In genomic region chr4:86498560-86499166, GRCh38 we compare ENCODE assay signal across 8 cellular contexts.
DNase-seq lines count a peak whose midpoint lies in the region; ATAC-seq and TF ChIP-seq lines count a peak whose summit lies in the region.

No MANE protein-coding gene starts in this region.

- no peak overlapping the region for H2AK5ac ChIP-seq in H9 (ENCODE audit: insufficient read length, low read length)

- no peak overlapping the region for H3K56ac ChIP-seq in H9 (ENCODE audit: insufficient read length, low read depth, low read length)

- DNase-seq in activated naive CD4-positive, alpha-beta T cell treated with anti-CD3 and anti-CD28 coated beads, Interleukin-2, amount 50 U/mL, for 72 hours (ENCODE audit: low spot score in 2 of 2) = no peak
- DNase-seq in activated naive CD4-positive, alpha-beta T cell treated with anti-CD3 and anti-CD28 coated beads, Interleukin-2, amount 50 U/mL, for 16 hours = no peak
- DNase-seq in H9 (no peak), RKO (ENCODE audit: low spot score) (peak; percentile 70), endodermal cell (no peak), middle frontal gyrus (ENCODE audit: extremely low spot score, low spot score) (peak; percentile 44)

- WGBS in H9 (ENCODE audit: extremely low coverage, insufficient read length, low lambda C conversion rate) = no CpG with 5 or more reads among the region's 4 CpGs
- WGBS in endodermal cell (ENCODE audit: insufficient coverage in 1 of 2, insufficient read length in 1 of 2), 2 experiments = 5% methylated on average over 3 of the region's 4 CpGs; no CpG with 5 or more reads in 1 of the 2 experiments

- H3K36me3 Mint-ChIP-seq in activated naive CD4-positive, alpha-beta T cell treated with anti-CD3 and anti-CD28 coated beads, Interleukin-2, amount 50 U/mL, for 72 hours = no peaks in the 10 kb centered on the region
- H3K36me3 Mint-ChIP-seq in H9 (ENCODE audit: insufficient read depth in 1 of 3, low read depth in 3 of 3) (peaks cover 5% of the 10 kb centered on the region in 3 experiments; a peak in 6 of 7 replicates), endodermal cell (ENCODE audit: low read depth) (peaks cover 5% of the 10 kb centered on the region)

- H3K4ac ChIP-seq in H9 (ENCODE audit: low read depth, low read length) = no peak overlapping the region

- no peaks in the 10 kb centered on the region for H3K27me3 Mint-ChIP-seq in H9 (ENCODE audit: low read depth)
- H3K27me3 Mint-ChIP-seq in endodermal cell (ENCODE audit: insufficient read depth) = peaks cover 2% of the 10 kb centered on the region

- H3K4me1 Mint-ChIP-seq in H9 (peaks cover 29% of the 10 kb centered on the region in 2 experiments), endodermal cell (peaks cover 43% of the 10 kb centered on the region)

- H2AFZ ChIP-seq in H9 (ENCODE audit: low read length) = no peak overlapping the region

- no peaks in the 10 kb centered on the region for H3K36me3 ChIP-seq in endodermal cell (ENCODE audit: control insufficient read depth, insufficient read depth, low read length)

- H3K27ac ChIP-seq in H9 (ENCODE audit: insufficient read length, low read depth, low read length) (no peak overlapping the region), endodermal cell (ENCODE audit: low read depth, low read length) (no peak overlapping the region)

- no peaks in the 10 kb centered on the region for H4K20me1 ChIP-seq in H9 (ENCODE audit: control insufficient read depth, insufficient read depth, insufficient read length)

- TF ChIP-seq CTCF in H9 (conservative IDR thresholded peaks at IDR 0.05) (peak; percentile 94), LNCAP (IDR thresholded peaks at IDR 0.05) (peak; percentile 81), endodermal cell (conservative IDR thresholded peaks at IDR 0.05) (peak; percentile 95)

- H3K9me3 Mint-ChIP-seq in activated naive CD4-positive, alpha-beta T cell treated with anti-CD3 and anti-CD28 coated beads, Interleukin-2, amount 50 U/mL, for 72 hours = no peaks in the 10 kb centered on the region
- H3K9me3 Mint-ChIP-seq in H9 = peaks cover 0 to 4% of the 10 kb centered on the region in 2 experiments; a peak in 2 of 5 replicates
- no peaks in the 10 kb centered on the region for H3K9me3 Mint-ChIP-seq in endodermal cell

- no peak overlapping the region for H2BK15ac ChIP-seq in H9 (ENCODE audit: low read depth, low read length)

- H3K27ac Mint-ChIP-seq in activated naive CD4-positive, alpha-beta T cell treated with anti-CD3 and anti-CD28 coated beads, Interleukin-2, amount 50 U/mL, for 72 hours = no peak overlapping the region
- no peak overlapping the region for H3K27ac Mint-ChIP-seq in H9
- H3K27ac Mint-ChIP-seq in endodermal cell = no peak overlapping the region

- H2BK5ac ChIP-seq in H9 (ENCODE audit: insufficient read length, low read length) = no peak overlapping the region

- no peak overlapping the region for H3K23ac ChIP-seq in H9 (ENCODE audit: insufficient read length, low read depth, low read length)

- no peaks in the 10 kb centered on the region for H3K23me2 ChIP-seq in H9 (ENCODE audit: insufficient read length, low read depth, low read length, poor library complexity, severe bottlenecking)

- no peaks in the 10 kb centered on the region for H3K27me3 ChIP-seq in H9 (ENCODE audit: insufficient read depth, low read length)
- no peaks in the 10 kb centered on the region for H3K27me3 ChIP-seq in endodermal cell (ENCODE audit: control insufficient read depth, insufficient read depth, low read length, poor library complexity, severe bottlenecking)

- no peak overlapping the region for H4K91ac ChIP-seq in H9 (ENCODE audit: insufficient read length, low read depth, low read length)

- ATAC-seq in activated naive CD4-positive, alpha-beta T cell treated with anti-CD3 and anti-CD28 coated beads, Interleukin-2, amount 50 U/mL, for 72 hours = peak; percentile 55 to 71
- ATAC-seq in HG03045 (IDR thresholded peaks at IDR 0.05; ENCODE audit: unreplicated experiment) = no peak

- H3K9ac ChIP-seq in H9 (ENCODE audit: extremely low read depth, insufficient read length, low read length) (no peak overlapping the region), endodermal cell (ENCODE audit: extremely low read depth, low read length, poor library complexity, severe bottlenecking) (no peak overlapping the region)

- no peaks in the 10 kb centered on the region for H3K79me1 ChIP-seq in H9 (ENCODE audit: insufficient read depth, low read depth, low read length, poor library complexity, severe bottlenecking)

- no peak overlapping the region for H2BK12ac ChIP-seq in H9 (ENCODE audit: insufficient read length, low read depth, low read length)

- H3K4me3 Mint-ChIP-seq in H9 = no peak overlapping the region
- H3K4me3 Mint-ChIP-seq in endodermal cell = no peak overlapping the region

- H2BK20ac ChIP-seq in H9 (ENCODE audit: low read depth, low read length, poor library complexity, severe bottlenecking) = no peak overlapping the region

- H3K4me1 ChIP-seq in H9 (ENCODE audit: insufficient read depth, low read length) = peaks cover 4% of the 10 kb centered on the region; the same call in 1 of the 2 replicates
- peaks cover 17% of the 10 kb centered on the region for H3K4me1 ChIP-seq in endodermal cell (ENCODE audit: control insufficient read depth, insufficient read depth, low read length)

- no peak overlapping the region for H3T11ph ChIP-seq in H9 (ENCODE audit: low read length)

- no peak overlapping the region for H3K4me3 ChIP-seq in endodermal cell (ENCODE audit: low read length)

- no peak overlapping the region for H2BK120ac ChIP-seq in H9 (ENCODE audit: low read depth, low read length, poor library complexity, severe bottlenecking)

- no peak overlapping the region for H3K18ac ChIP-seq in H9 (ENCODE audit: insufficient read length, low read depth, low read length)

- H3K79me2 ChIP-seq in H9 (ENCODE audit: insufficient read depth, low read length) = no peaks in the 10 kb centered on the region

- H3K4me2 ChIP-seq in H9 (ENCODE audit: insufficient read depth, insufficient read length, low read length) = no peak overlapping the region

- H3K9me3 ChIP-seq in H9 (ENCODE audit: control insufficient read depth, low read depth, low read length) (no peaks in the 10 kb centered on the region), endodermal cell (ENCODE audit: control insufficient read depth, low read length) (no peaks in the 10 kb centered on the region)

- no peak overlapping the region for H4K5ac ChIP-seq in H9 (ENCODE audit: insufficient read length, low read depth, low read length)

- no peak overlapping the region for H4K8ac ChIP-seq in H9 (replicated peaks; ENCODE audit: insufficient read length, low read depth, low read length)

- H3K14ac ChIP-seq in H9 (ENCODE audit: insufficient read depth, low read length) = no peak overlapping the region

Comparison
In these comparisons a context has a peak if more than half of its experiments do, and no peak if none do; other contexts are left out.
1. DNase-seq: peak in RKO (single experiment) and middle frontal gyrus (single experiment); none in activated naive CD4-positive, alpha-beta T cell treated with anti-CD3 and anti-CD28 coated beads, Interleukin-2, amount 50 U/mL, for 72 hours (0 of 2), activated naive CD4-positive, alpha-beta T cell treated with anti-CD3 and anti-CD28 coated beads, Interleukin-2, amount 50 U/mL, for 16 hours (single experiment), H9 (single experiment) and endodermal cell (single experiment).
2. Peak in every context shown above with its lines, with median percentiles within 50 percentile points of each other: CTCF ChIP-seq.